9 cellular contexts compared by ENCODE assay signal in the genomic region with DNA sequence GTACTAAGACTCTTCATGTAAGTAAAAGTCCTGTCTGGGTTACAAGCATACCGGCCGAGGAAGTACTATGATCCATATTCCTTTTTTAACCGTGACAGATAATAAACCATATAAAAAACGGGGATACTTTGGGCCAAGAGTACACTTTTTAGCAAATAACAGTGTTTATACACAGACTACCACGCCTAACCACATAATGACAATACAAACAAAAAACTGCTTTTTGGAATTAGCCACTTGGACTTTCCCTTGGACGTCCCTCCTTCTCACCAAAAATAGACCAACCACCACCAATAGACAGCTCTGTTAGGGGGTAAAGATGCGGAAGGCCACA. TPM values are rescaled to one million over a fixed set of nuclear protein-coding genes. Genes with fewer than 3 reads are reported as not detected.
A peak's percentile ranks its signal among the peaks of the same experiment; 100 is the strongest.
DNase-seq lines count a peak whose midpoint lies in the region; ATAC-seq, FAIRE-seq and TF ChIP-seq lines count a peak whose summit lies in the region.
"Had no signal": no experiment of that assay in that cellular context is flagged by ENCODE, and none has a peak within 500 bp of the region (broad histone marks: within the 10 kb centered on the region; RNA-seq: fewer than 3 reads in every experiment).

No MANE protein-coding gene starts in this region.

- peaks cover 4% of the 10 kb centered on the region for H3K9me3 Mint-ChIP-seq in T-helper 1 cell treated with Interleukin-12 subunit alpha and Interleukin-12 subunit beta and Interleukin-4 antibody, amounts not matched to agents 30 μg/mL and 1 μg/mL, for 36 hours
- H3K9me3 Mint-ChIP-seq in activated naive CD4-positive, alpha-beta T cell treated with anti-CD3 and anti-CD28 coated beads, Interleukin-2, amount 50 U/mL, for 72 hours = peaks cover 3 to 5% of the 10 kb centered on the region in 2 donors

- H3K36me3 ChIP-seq in keratinocyte (ENCODE audit: control insufficient read depth in 2 of 2, extremely low read depth in 1 of 2, insufficient read depth in 2 of 2, low read length in 2 of 2) = no peaks in the 10 kb centered on the region
- H3K36me3 ChIP-seq in subcutaneous abdominal adipose tissue (ENCODE audit: control insufficient read depth in 5 of 5, insufficient read depth in 5 of 5, low read length in 5 of 5) = no peaks in the 10 kb centered on the region

- H3K4me1 ChIP-seq in keratinocyte (ENCODE audit: control insufficient read depth, extremely low read depth, insufficient read depth, low read length) = peaks cover 12% of the 10 kb centered on the region
- peaks cover 2 to 37% (median 26%) of the 10 kb centered on the region in 5 donors for H3K4me1 ChIP-seq in subcutaneous abdominal adipose tissue (ENCODE audit: control insufficient read depth in 5 of 5, insufficient read depth in 5 of 5, low read length in 5 of 5)

- no peaks in the 10 kb centered on the region for H4K20me1 ChIP-seq in keratinocyte (ENCODE audit: control insufficient read depth, extremely low read depth, insufficient read depth, low read length)

- FAIRE-seq in keratinocyte (lab: Jason Lieb, UNC) = no peak

- H3K27me3 Mint-ChIP-seq in T-helper 1 cell treated with Interleukin-12 subunit alpha and Interleukin-12 subunit beta and Interleukin-4 antibody, amounts not matched to agents 30 μg/mL and 1 μg/mL, for 36 hours (ENCODE audit: low read depth) = peaks cover 14% of the 10 kb centered on the region

- no peak for ATAC-seq in activated naive CD4-positive, alpha-beta T cell treated with anti-CD3 and anti-CD28 coated beads, Interleukin-2, amount 50 U/mL, for 72 hours
- ATAC-seq in GM18868 (IDR thresholded peaks at IDR 0.05; ENCODE audit: unreplicated experiment) (no peak), GM18502 (IDR thresholded peaks at IDR 0.05; ENCODE audit: poor library complexity, unreplicated experiment) (no peak), HG03521 (IDR thresholded peaks at IDR 0.05; ENCODE audit: unreplicated experiment) (no peak)

- no peaks in the 10 kb centered on the region for H3K9me3 ChIP-seq in keratinocyte (ENCODE audit: control insufficient read depth, low read depth, low read length)
- no peaks in the 10 kb centered on the region for H3K9me3 ChIP-seq in subcutaneous abdominal adipose tissue (ENCODE audit: control insufficient read depth in 5 of 5, low read length in 5 of 5)

- H3K9me1 ChIP-seq in keratinocyte (ENCODE audit: control insufficient read depth, extremely low read depth, insufficient read depth, low read length) = no peaks in the 10 kb centered on the region

- H3K4me2 ChIP-seq in keratinocyte (ENCODE audit: control insufficient read depth, extremely low read depth, insufficient read depth, low read depth, low read length) = peak overlapping the region; percentile 81

- H3K36me3 Mint-ChIP-seq in T-helper 1 cell treated with Interleukin-12 subunit alpha and Interleukin-12 subunit beta and Interleukin-4 antibody, amounts not matched to agents 30 μg/mL and 1 μg/mL, for 36 hours (ENCODE audit: low read depth) = peaks cover 18% of the 10 kb centered on the region
- H3K36me3 Mint-ChIP-seq in activated naive CD4-positive, alpha-beta T cell treated with anti-CD3 and anti-CD28 coated beads, Interleukin-2, amount 50 U/mL, for 72 hours = peaks cover 20 to 27% of the 10 kb centered on the region in 2 donors

- peak overlapping the region; percentile 99 for H3K4me3 Mint-ChIP-seq in T-helper 1 cell treated with Interleukin-12 subunit alpha and Interleukin-12 subunit beta and Interleukin-4 antibody, amounts not matched to agents 30 μg/mL and 1 μg/mL, for 36 hours

- TF ChIP-seq CTCF in keratinocyte (optimal IDR thresholded peaks at IDR 0.05 in 1 of 3, IDR thresholded peaks at IDR 0.05 in 1 of 3, conservative IDR thresholded peaks at IDR 0.05 in 1 of 3; ENCODE audit: extremely low read depth in 1 of 3, insufficient read depth in 2 of 3, low read length in 3 of 3) = no peak

- H3K27ac ChIP-seq in keratinocyte (ENCODE audit: control insufficient read depth, insufficient read depth, low read length) (peak overlapping the region; percentile 41), subcutaneous abdominal adipose tissue (ENCODE audit: low read depth, low read length) (peak overlapping the region; percentile 80)

- H3K4me1 Mint-ChIP-seq in T-helper 1 cell treated with Interleukin-12 subunit alpha and Interleukin-12 subunit beta and Interleukin-4 antibody, amounts not matched to agents 30 μg/mL and 1 μg/mL, for 36 hours (ENCODE audit: low read depth) = peaks cover 36% of the 10 kb centered on the region

- DNase-seq in T-helper 1 cell (no peak), keratinocyte (ENCODE audit: low read depth, low spot score) (no peak)
- no peak for DNase-seq in activated naive CD4-positive, alpha-beta T cell treated with anti-CD3 and anti-CD28 coated beads, Interleukin-2, amount 50 U/mL, for 72 hours (ENCODE audit: low spot score in 2 of 2)
- DNase-seq: activated gamma-delta T cell had no signal

- peak overlapping the region; percentile 94 for H3K27ac Mint-ChIP-seq in T-helper 1 cell treated with Interleukin-12 subunit alpha and Interleukin-12 subunit beta and Interleukin-4 antibody, amounts not matched to agents 30 μg/mL and 1 μg/mL, for 36 hours
- peak overlapping the region; percentile 94 to 97 for H3K27ac Mint-ChIP-seq in activated naive CD4-positive, alpha-beta T cell treated with anti-CD3 and anti-CD28 coated beads, Interleukin-2, amount 50 U/mL, for 72 hours

- peaks cover 44% of the 10 kb centered on the region for H3K79me2 ChIP-seq in keratinocyte (ENCODE audit: control insufficient read depth, insufficient read depth, low read length)

- H2AFZ ChIP-seq in keratinocyte (ENCODE audit: control insufficient read depth, low read length) = peak overlapping the region; percentile 98

- H3K4me3 ChIP-seq in keratinocyte (ENCODE audit: control insufficient read depth in 2 of 3, extremely low read depth in 1 of 3, insufficient read depth in 2 of 3, low read depth in 1 of 3, low read length in 3 of 3) (peak overlapping the region; percentile 84 to 98 (median 89)), subcutaneous abdominal adipose tissue (ENCODE audit: low read depth in 1 of 5, low read length in 5 of 5) (peak overlapping the region; percentile 93 to 98 (median 97))

- peak overlapping the region; percentile 76 for H3K9ac ChIP-seq in keratinocyte (ENCODE audit: control insufficient read depth, extremely low read depth, insufficient read depth, low read length)
- H3K9ac ChIP-seq in subcutaneous abdominal adipose tissue (ENCODE audit: low read length in 5 of 5) = peak overlapping the region; percentile 71 to 96 (median 84)

- dilution Hi-C loops in keratinocyte (cut with MboI; ENCODE audit: extremely low pct_ligation_motif_present, low sequenced_read_pairs) = no loop called here

- H3K27me3 ChIP-seq in keratinocyte (ENCODE audit: control insufficient read depth, extremely low read depth, insufficient read depth, low read length) (no peaks in the 10 kb centered on the region), subcutaneous abdominal adipose tissue (ENCODE audit: control insufficient read depth in 5 of 5, insufficient read depth in 4 of 5, low read length in 5 of 5) (peaks cover 0 to 5% (median 0%) of the 10 kb centered on the region in 5 donors)

RNA-seq across cellular contexts. Expression of gene MINDY3, which starts 0.8 kb away (rescaled TPM):
- 10 to 100 TPM; 14.4 to 15.9 TPM for total RNA-seq in activated naive CD4-positive, alpha-beta T cell treated with anti-CD3 and anti-CD28 coated beads, Interleukin-2, amount 50 U/mL, for 72 hours
- 14.9 to 22.1 TPM (median 16.1 TPM) in 3 replicates for polyA plus RNA-seq in keratinocyte
- 22.7 TPM for polyA plus RNA-seq in keratinocyte (2011; ENCODE audit: low read depth)
- 11.8 and 21.5 TPM in 2 replicates for polyA plus RNA-seq in keratinocyte (2011; cell fraction: cytosol; rRNA removed)
- 21.5 and 29.1 TPM in 2 replicates for polyA plus RNA-seq in keratinocyte (2011; cell fraction: nucleus; rRNA removed)
- 13.5 and 16.9 TPM in 2 replicates for polyA plus RNA-seq in keratinocyte (2012; ENCODE audit: low replicate concordance)
- 5.4 to 19.6 TPM (median 10.3 TPM) in 3 replicates for polyA minus RNA-seq in keratinocyte
- polyA minus RNA-seq in keratinocyte (2011; cell fraction: cytosol; rRNA and poly(A)+ RNA removed) = 19.2 TPM
- polyA minus RNA-seq in keratinocyte (2011; cell fraction: nucleus; rRNA and poly(A)+ RNA removed) = 14.4 and 22.6 TPM in 2 replicates
